In genomic region chr14:102509744-102510615, GRCh38 we compare ENCODE assay signal across 8 cellular contexts. TPM values are rescaled to one million over a fixed set of nuclear protein-coding genes. Genes with fewer than 3 reads are reported as not detected.
DNase-seq lines count a peak whose midpoint lies in the region; ATAC-seq lines count a peak whose summit lies in the region.

Gene ANKRD9 (minus strand): TSS chr14:102509776. CDS start chr14:102507889, 1,887 bp downstream.

- H3K27ac Mint-ChIP-seq in naive B cell = peak within 1 kb of the TSS in 4 of 6 donors; percentile 51 to 83 (median 68)

- peaks cover 0 to 4% (median 3%) of the 10 kb centered on the region in 7 donors for H3K9me3 Mint-ChIP-seq in naive B cell

- peaks cover 0 to 13% (median 11%) of the 10 kb centered on the region in 3 donors for H3K27me3 Mint-ChIP-seq in naive B cell

- ATAC-seq in GM21717 (IDR thresholded peaks at IDR 0.05; ENCODE audit: unreplicated experiment) (peak; percentile 66), naive B cell (ENCODE audit: low read depth in 2 of 2) (peak; percentile 72 to 73)

- H3K4me3 Mint-ChIP-seq in naive B cell = peak within 1 kb of the TSS; percentile 77 to 91 (median 87)

- H3K4me1 Mint-ChIP-seq in naive B cell = peaks cover 16 to 21% (median 19%) of the 10 kb centered on the region in 3 donors

- no peaks in the 10 kb centered on the region for H3K36me3 Mint-ChIP-seq in naive B cell

- H3K4me3 ChIP-seq in Jurkat, Clone E6-1 (ENCODE audit: low read length) = peak within 1 kb of the TSS; percentile 60

- DNase-seq in DMS 273 (lab: John Stamatoyannopoulos, UW; ENCODE audit: unreplicated experiment) = peak; percentile 97
- DNase-seq in Jurkat, Clone E6-1 (ENCODE audit: low read depth, low spot score) = peak; percentile 70
- DNase-seq in RPMI7951 (ENCODE audit: low read depth) = peak; percentile 88
- peak; percentile 61 to 84 for DNase-seq in activated T-helper 1 cell treated with anti-CD3 and anti-CD28 coated beads, Interleukin-2, amount 50 U/mL, for 16 hours (ENCODE audit: low read depth in 1 of 2, low spot score in 1 of 2)
- DNase-seq in fibroblast of gingiva (ENCODE audit: low read depth) = peak; percentile 93
- peak; percentile 66 for DNase-seq in naive B cell
- DNase-seq in stimulated activated CD8-positive, alpha-beta memory T cell treated with anti-CD3 and anti-CD28 coated beads, Interleukin-7, amount 100 ng/mL, for 4 hours (ENCODE audit: low read depth in 2 of 2) = peak; percentile 75 to 85

RNA-seq across cellular contexts. Expression of gene ANKRD9, which starts in this region (rescaled TPM):
- 9.3 TPM for polyA plus RNA-seq in Jurkat, Clone E6-1 (2012; ENCODE audit: insufficient read depth, insufficient read length)
- 6.8 and 14.0 TPM in 2 replicates for total RNA-seq in RPMI7951 (2014; rRNA removed; shearing (Covaris generic))
- polyA plus RNA-seq in naive B cell (ENCODE audit: low read depth in 6 of 6) = under 1 TPM in 5 of 6 donors, not detected in 1; 0.08 to 0.49 (median 0.17) TPM

Comparison
In these comparisons a context has a peak if more than half of its experiments do, and no peak if none do; other contexts are left out.
1. Peak in every context shown above with its lines: DNase-seq, ATAC-seq and H3K4me3 ChIP-seq.
2. Peak in DNase-seq and ATAC-seq in naive B cell; RNA of the gene not detected or under 1 TPM.